ENCODE assay signal across 20 cellular contexts in genomic region chr3:23702198-23702597, GRCh38.
DNase-seq lines count a peak whose midpoint lies in the region; ATAC-seq and TF ChIP-seq lines count a peak whose summit lies in the region.
"Had no signal": no experiment of that assay in that cellular context is flagged by ENCODE, and none has a peak within 500 bp of the region (broad histone marks: within the 10 kb centered on the region; RNA-seq: fewer than 3 reads in every experiment).

No MANE protein-coding gene starts in this region.

- TF ChIP-seq CTCF in activated CD8-positive, alpha-beta T cell treated with anti-CD3 and anti-CD28 coated beads for 36 hours (IDR thresholded peaks at IDR 0.05): no peak

- WGBS in HUES64: 31% methylated on average over 2 of the region's 2 CpGs

- H3K4me3 Mint-ChIP-seq in activated CD8-positive, alpha-beta T cell treated with anti-CD3 and anti-CD28 coated beads for 36 hours: no peak overlapping the region
- H3K4me3 Mint-ChIP-seq: activated CD4-positive, alpha-beta memory T cell treated with anti-CD3 and anti-CD28 coated beads, Interleukin-2, amount 10 ng/mL, durations not matched to agents 7 days and 5 days; activated naive CD4-positive, alpha-beta T cell treated with anti-CD3 and anti-CD28 coated beads, Interleukin-2, amount 50 U/mL, for 24 hours; activated T-cell treated with anti-CD3 and anti-CD28 coated beads, Interleukin-2, amount 50 U/mL, for 4 hours; CD4-positive, CD25-positive, alpha-beta regulatory T cell; stimulated activated effector memory CD8-positive, alpha-beta T cell treated with anti-CD3 and anti-CD28 coated beads, Interleukin-12 subunit alpha, Interleukin-12 subunit beta, amount 100 ng/mL, for 72 hours had no signal

- H3K36me3 ChIP-seq in HUES64 (ENCODE audit: insufficient read depth, low read length): no peaks in the 10 kb centered on the region
- H3K36me3 ChIP-seq: thoracic aorta, WERI-Rb-1 had no signal

- H3K4me1 Mint-ChIP-seq in activated CD8-positive, alpha-beta T cell treated with anti-CD3 and anti-CD28 coated beads for 36 hours (ENCODE audit: low read depth): peaks cover 10% of the 10 kb centered on the region
- H3K4me1 Mint-ChIP-seq: activated CD4-positive, alpha-beta memory T cell treated with anti-CD3 and anti-CD28 coated beads, Interleukin-2, amount 10 ng/mL, durations not matched to agents 7 days and 5 days; activated naive CD4-positive, alpha-beta T cell treated with anti-CD3 and anti-CD28 coated beads, Interleukin-2, amount 50 U/mL, for 24 hours; CD4-positive, CD25-positive, alpha-beta regulatory T cell had no signal

- no peak overlapping the region for H3K4me3 ChIP-seq in HUES64 (ENCODE audit: low read length)
- H3K4me3 ChIP-seq: mucosa of descending colon, thoracic aorta had no signal

- CTCF ChIA-PET in activated CD8-positive, alpha-beta T cell treated with anti-CD3 and anti-CD28 coated beads for 36 hours (lab: Charles Lee): no interaction called here

- intact Hi-C loops in activated CD8-positive, alpha-beta T cell treated with anti-CD3 and anti-CD28 coated beads for 36 hours (cut with micrococcal nuclease): no loop called here
- intact Hi-C loops in left ventricle myocardium superior (cut with micrococcal nuclease): no loop called here

- H3K27ac ChIP-seq in HUES64 (ENCODE audit: low read depth, low read length): peak overlapping the region; percentile 1; the same call in 1 of the 2 replicates
- H3K27ac ChIP-seq: thoracic aorta, WERI-Rb-1 had no signal

- peaks cover 18% of the 10 kb centered on the region for H3K4me1 ChIP-seq in HUES64 (ENCODE audit: insufficient read depth, low read length)

- no peak for ATAC-seq in activated CD8-positive, alpha-beta T cell treated with anti-CD3 and anti-CD28 coated beads for 36 hours
- ATAC-seq in left ventricle myocardium superior (no peak), HG02973 (IDR thresholded peaks at IDR 0.05; ENCODE audit: unreplicated experiment) (no peak)
- ATAC-seq: activated T-cell treated with anti-CD3 and anti-CD28 coated beads, Interleukin-2, amount 50 U/mL, for 4 hours; left colon; mucosa of descending colon; stimulated activated effector memory CD8-positive, alpha-beta T cell treated with anti-CD3 and anti-CD28 coated beads, Interleukin-12 subunit alpha, Interleukin-12 subunit beta, amount 100 ng/mL, for 72 hours had no signal

- no peak overlapping the region for H3K27ac Mint-ChIP-seq in activated CD8-positive, alpha-beta T cell treated with anti-CD3 and anti-CD28 coated beads for 36 hours
- H3K27ac Mint-ChIP-seq: activated CD4-positive, alpha-beta memory T cell treated with anti-CD3 and anti-CD28 coated beads, Interleukin-2, amount 10 ng/mL, durations not matched to agents 7 days and 5 days; activated naive CD4-positive, alpha-beta T cell treated with anti-CD3 and anti-CD28 coated beads, Interleukin-2, amount 50 U/mL, for 24 hours; CD4-positive, CD25-positive, alpha-beta regulatory T cell; stimulated activated effector memory CD8-positive, alpha-beta T cell treated with anti-CD3 and anti-CD28 coated beads, Interleukin-12 subunit alpha, Interleukin-12 subunit beta, amount 100 ng/mL, for 72 hours had no signal

- no peaks in the 10 kb centered on the region for H3K9me3 Mint-ChIP-seq in activated CD8-positive, alpha-beta T cell treated with anti-CD3 and anti-CD28 coated beads for 36 hours
- H3K9me3 Mint-ChIP-seq: activated CD4-positive, alpha-beta memory T cell treated with anti-CD3 and anti-CD28 coated beads, Interleukin-2, amount 10 ng/mL, durations not matched to agents 7 days and 5 days; activated naive CD4-positive, alpha-beta T cell treated with anti-CD3 and anti-CD28 coated beads, Interleukin-2, amount 50 U/mL, for 24 hours; activated T-cell treated with anti-CD3 and anti-CD28 coated beads, Interleukin-2, amount 50 U/mL, for 4 hours; stimulated activated effector memory CD8-positive, alpha-beta T cell treated with anti-CD3 and anti-CD28 coated beads, Interleukin-12 subunit alpha, Interleukin-12 subunit beta, amount 100 ng/mL, for 72 hours had no signal

- no peaks in the 10 kb centered on the region for H3K9me3 ChIP-seq in HUES64 (ENCODE audit: insufficient read depth, low read depth, low read length)
- H3K9me3 ChIP-seq: mucosa of descending colon, thoracic aorta had no signal

- H3K9ac ChIP-seq in HUES64 (ENCODE audit: low read depth, low read length): no peak overlapping the region; the same call in 1 of the 2 replicates

- POLR2A ChIA-PET in activated CD8-positive, alpha-beta T cell treated with anti-CD3 and anti-CD28 coated beads for 36 hours (lab: Charles Lee): no interaction called here

- peaks cover 4% of the 10 kb centered on the region for H3K27me3 Mint-ChIP-seq in activated CD8-positive, alpha-beta T cell treated with anti-CD3 and anti-CD28 coated beads for 36 hours
- H3K27me3 Mint-ChIP-seq: activated naive CD4-positive, alpha-beta T cell treated with anti-CD3 and anti-CD28 coated beads, Interleukin-2, amount 50 U/mL, for 24 hours had no signal

- DNase-seq in Daoy (ENCODE audit: low read depth) (peak; percentile 46), SW480 (ENCODE audit: low spot score) (peak; percentile 55), kidney glomerular epithelial cell (lab: John Stamatoyannopoulos, UW) (peak; percentile 68), left ventricle myocardium superior (no peak)
- DNase-seq in activated CD8-positive, alpha-beta T cell treated with anti-CD3 and anti-CD28 coated beads for 36 hours: no peak
- DNase-seq in activated effector memory CD4-positive, alpha-beta T cell treated with Interleukin-2 at 50 U/mL for 16 hours: no peak
- DNase-seq: activated CD4-positive, alpha-beta memory T cell treated with anti-CD3 and anti-CD28 coated beads, Interleukin-2, amount 10 ng/mL, durations not matched to agents 7 days and 5 days; activated T-cell treated with anti-CD3 and anti-CD28 coated beads, Interleukin-2, amount 50 U/mL, for 4 hours; CD4-positive, CD25-positive, alpha-beta regulatory T cell; hypothalamus; KG1; left colon; mucosa of descending colon; T-helper 1 cell; WERI-Rb-1 had no signal

- H3K27me3 ChIP-seq in HUES64 (ENCODE audit: insufficient read depth, low read length): no peaks in the 10 kb centered on the region

- H3K36me3 Mint-ChIP-seq in activated CD8-positive, alpha-beta T cell treated with anti-CD3 and anti-CD28 coated beads for 36 hours (ENCODE audit: low read depth): no peaks in the 10 kb centered on the region
- H3K36me3 Mint-ChIP-seq: activated naive CD4-positive, alpha-beta T cell treated with anti-CD3 and anti-CD28 coated beads, Interleukin-2, amount 50 U/mL, for 24 hours; CD4-positive, CD25-positive, alpha-beta regulatory T cell; stimulated activated effector memory CD8-positive, alpha-beta T cell treated with anti-CD3 and anti-CD28 coated beads, Interleukin-12 subunit alpha, Interleukin-12 subunit beta, amount 100 ng/mL, for 72 hours had no signal

Comparison
In these comparisons a context has a peak if more than half of its experiments do, and no peak if none do; other contexts are left out.
1. DNase-seq: peak in Daoy (single experiment), SW480 (single experiment) and kidney glomerular epithelial cell (single experiment); none in activated CD8-positive, alpha-beta T cell treated with anti-CD3 and anti-CD28 coated beads for 36 hours (single experiment), left ventricle myocardium superior (single experiment) and activated effector memory CD4-positive, alpha-beta T cell treated with Interleukin-2 at 50 U/mL for 16 hours (single experiment).